Comparison of ENCODE assay signal across 32 cellular contexts in the genomic region with DNA sequence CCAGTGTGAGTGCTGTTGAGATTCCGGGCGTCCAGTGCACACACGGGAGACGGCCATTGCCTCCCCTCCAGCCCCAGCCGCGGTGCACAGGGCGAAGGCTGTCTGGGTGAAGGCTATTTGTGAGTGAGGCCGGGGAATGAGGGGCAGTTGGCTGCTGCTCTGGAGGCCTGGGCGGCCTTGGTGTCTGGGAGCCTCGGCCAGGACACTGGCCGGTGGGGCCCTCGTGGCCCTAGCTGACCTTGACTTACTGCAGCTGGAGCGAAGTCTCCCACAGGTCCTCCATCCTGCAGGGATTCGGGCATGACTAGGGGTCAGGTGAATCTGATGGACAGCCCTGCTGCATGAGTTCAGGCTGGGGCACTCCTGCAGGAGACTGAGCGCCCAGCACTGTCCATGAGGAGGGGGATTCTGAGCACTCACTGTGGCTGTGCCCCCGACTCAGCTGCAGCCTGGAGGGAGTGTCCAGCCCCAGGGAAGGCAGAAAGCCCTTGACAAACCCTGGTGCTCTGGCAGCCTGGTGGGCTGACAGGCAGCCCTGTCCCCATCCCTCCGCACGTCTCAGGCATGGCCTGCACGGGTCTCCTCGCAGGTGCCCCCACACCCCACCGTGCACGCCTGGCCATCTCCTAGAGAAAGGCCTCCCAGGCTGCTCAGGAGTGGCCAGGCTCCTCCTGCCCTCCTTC. TPM values are rescaled to one million over a fixed set of nuclear protein-coding genes. Genes with fewer than 3 reads are reported as not detected.
DNase-seq lines count a peak whose midpoint lies in the region; ATAC-seq and TF ChIP-seq lines count a peak whose summit lies in the region.
"Had no signal": no experiment of that assay in that cellular context is flagged by ENCODE, and none has a peak within 500 bp of the region (broad histone marks: within the 10 kb centered on the region; RNA-seq: fewer than 3 reads in every experiment).

No MANE protein-coding gene starts in this region.

- no peaks in the 10 kb centered on the region for H3K79me1 ChIP-seq in mesendoderm (ENCODE audit: low read length)

- in situ Hi-C loops in KBM-7 (cut with MboI; ENCODE audit: low pct_unique_long_range_greater_than_20kb, low sequenced_read_pairs) = no loop called here

- no peaks in the 10 kb centered on the region for H3K79me2 ChIP-seq in mesendoderm (ENCODE audit: control insufficient read depth, insufficient read depth, low read length)
- H3K79me2 ChIP-seq: parathyroid adenoma had no signal

- no peak overlapping the region for H4K8ac ChIP-seq in mesendoderm (ENCODE audit: low read depth, low read length)

- no peaks in the 10 kb centered on the region for H3K36me3 ChIP-seq in H7 (replicated peaks; ENCODE audit: control insufficient read depth, insufficient read depth, low read length)
- no peaks in the 10 kb centered on the region for H3K36me3 ChIP-seq in colonic mucosa
- H3K36me3 ChIP-seq in mesendoderm (ENCODE audit: control insufficient read depth, insufficient read depth, low read length) = no peaks in the 10 kb centered on the region
- H3K36me3 ChIP-seq in spleen = no peaks in the 10 kb centered on the region
- H3K36me3 ChIP-seq: right atrium auricular region, SJSA1, vagina had no signal

- H2AK5ac ChIP-seq in mesendoderm (ENCODE audit: low read length) = no peak overlapping the region

- TF ChIP-seq CTCF in colonic mucosa (IDR thresholded peaks at IDR 0.05) = no peak
- TF ChIP-seq CTCF in spleen (IDR thresholded peaks at IDR 0.05 in 8 of 11, conservative IDR thresholded peaks at IDR 0.05 in 3 of 11) = no peak

- H2BK120ac ChIP-seq in mesendoderm (ENCODE audit: low read depth, low read length) = no peak overlapping the region

- TF ChIP-seq POLR2A in spleen (IDR thresholded peaks at IDR 0.05) = no peak

- H3K9ac ChIP-seq in colonic mucosa (ENCODE audit: low read depth in 2 of 2, low read length in 2 of 2) = no peak overlapping the region
- H3K9ac ChIP-seq in mesendoderm (ENCODE audit: low read length) = no peak overlapping the region
- H3K9ac ChIP-seq: parathyroid adenoma had no signal

- WGBS in mesendoderm (ENCODE audit: extremely low coverage, insufficient coverage, low lambda C conversion rate) = no CpG with 5 or more reads among the region's 22 CpGs
- WGBS in spleen, 5 donors = 74 to 81% (median 79%) methylated on average over 5 to 22 of the region's 22 CpGs

- H3K18ac ChIP-seq in mesendoderm (ENCODE audit: low read length) = no peak overlapping the region

- H3K4me3 ChIP-seq in H7 (ENCODE audit: insufficient read depth, low read depth, low read length) (no peak overlapping the region), colonic mucosa (no peak overlapping the region), mesendoderm (ENCODE audit: low read length) (no peak overlapping the region), spleen (no peak overlapping the region)
- H3K4me3 ChIP-seq: coronary artery, GM12878, right atrium auricular region, SJSA1, smooth muscle cell, vagina had no signal

- H3K4me1 ChIP-seq in colonic mucosa = peaks cover 4% of the 10 kb centered on the region
- H3K4me1 ChIP-seq in mesendoderm (ENCODE audit: control insufficient read depth, low read depth, low read length) = no peaks in the 10 kb centered on the region
- H3K4me1 ChIP-seq in spleen = peaks cover 0 to 14% (median 0%) of the 10 kb centered on the region in 6 donors
- H3K4me1 ChIP-seq: parathyroid adenoma, SJSA1 had no signal

- H3K23ac ChIP-seq in mesendoderm (ENCODE audit: low read length) = no peak overlapping the region

- no peak overlapping the region for H4K5ac ChIP-seq in mesendoderm (ENCODE audit: low read length)

- no peak overlapping the region for H2BK5ac ChIP-seq in mesendoderm (ENCODE audit: low read length)

- H3K4ac ChIP-seq in mesendoderm (ENCODE audit: low read depth, low read length) = no peak overlapping the region

- H3K27me3 ChIP-seq in H7 (ENCODE audit: control insufficient read depth, insufficient read depth, low read length) (no peaks in the 10 kb centered on the region), colonic mucosa (no peaks in the 10 kb centered on the region), mesendoderm (ENCODE audit: insufficient read depth, low read length, poor library complexity) (no peaks in the 10 kb centered on the region), spleen (replicated peaks in 1 of 7) (peaks cover 0 to 22% (median 0%) of the 10 kb centered on the region in 7 donors)
- H3K27me3 ChIP-seq: right atrium auricular region, SJSA1, vagina had no signal

- DNase-seq in H7 (peak; percentile 50), colonic mucosa (peak; percentile 4), mesendoderm (no peak), spleen (peak; percentile 64), NCI-H1092 (lab: John Stamatoyannopoulos, UW) (no peak), KBM-7 (no peak), occipital lobe (lab: John Stamatoyannopoulos, UW) (no peak)
- DNase-seq: activated CD4-positive, alpha-beta T cell treated with anti-CD3 and anti-CD28 coated beads, Interleukin-2, amount 10 ng/mL, durations not matched to agents 24 days and 14 days; activated naive CD8-positive, alpha-beta T cell treated with anti-CD3 and anti-CD28 coated beads, Interleukin-2, amount 10 ng/mL, durations not matched to agents 7 days and 5 days; aorta; CD8-positive, alpha-beta memory T cell; effector memory CD4-positive, alpha-beta T cell; HCEC 1CT; IMR-90; kidney; natural killer cell; NCI-H1048; NCI-H1694; NCI-H446 treated with DMSO at 0.1 percent for 48 hours; NCI-H774; stimulated activated CD4-positive, alpha-beta T cell treated with anti-CD3 and anti-CD28 coated beads, Interleukin-2, amount 100 ng/mL, for 24 hours; stimulated activated naive CD8-positive, alpha-beta T cell treated with anti-CD3 and anti-CD28 coated beads, Interleukin-15, amount 100 ng/mL, for 72 hours; T-helper 9 cell had no signal

- H2BK15ac ChIP-seq in mesendoderm (replicated peaks; ENCODE audit: low read depth) = no peak overlapping the region

- no peak overlapping the region for H3K4me2 ChIP-seq in mesendoderm (ENCODE audit: low read length)
- H3K4me2 ChIP-seq: smooth muscle cell had no signal

- peak overlapping the region; percentile 42 for H3K56ac ChIP-seq in mesendoderm (ENCODE audit: low read length)

- H3K27ac ChIP-seq in colonic mucosa = no peak overlapping the region
- no peak overlapping the region for H3K27ac ChIP-seq in mesendoderm (ENCODE audit: low read depth, low read length)
- no peak overlapping the region for H3K27ac ChIP-seq in spleen
- H3K27ac ChIP-seq: coronary artery, parathyroid adenoma, right atrium auricular region, SJSA1, vagina, VCaP had no signal

- H3K9me3 ChIP-seq in colonic mucosa (no peaks in the 10 kb centered on the region), spleen (no peaks in the 10 kb centered on the region)
- H3K9me3 ChIP-seq: right atrium auricular region, SJSA1, vagina had no signal

- ATAC-seq in HG03354 (IDR thresholded peaks at IDR 0.05; ENCODE audit: poor library complexity, severe bottlenecking, unreplicated experiment) = no peak
- ATAC-seq: GM12878; natural killer cell; stimulated activated naive CD8-positive, alpha-beta T cell treated with anti-CD3 and anti-CD28 coated beads, Interleukin-15, amount 100 ng/mL, for 72 hours had no signal

- intact Hi-C loops in colonic mucosa (cut with DNase I) = no loop called here
- intact Hi-C loops in spleen (cut with DNase I; ENCODE audit: low total_unique reads) = no loop called here

RNA-seq across cellular contexts. Expression of gene FAM20C, which starts 52.7 kb away (rescaled TPM):
- total RNA-seq in H7 (2014; rRNA removed; shearing (Covaris generic)) = 63.2 and 71.5 TPM in 2 replicates
- total RNA-seq in colonic mucosa (10 to 100 TPM; 18.5 to 18.9 TPM), spleen (10 to 100 TPM in 5 of 7 donors, 1 to 10 TPM in 2; 8.8 to 27.3 (median 14.9) TPM), occipital lobe (18.1 TPM)
- 14.5 TPM for polyA plus RNA-seq in mesendoderm (2013, experiment 1 of 2)
- polyA plus RNA-seq in mesendoderm (2013, experiment 2 of 2) = 15.4 TPM
- polyA plus RNA-seq in spleen = 10 to 100 TPM in 2 of 3 donors, 1 to 10 TPM in 1; 6.9 to 15.8 (median 10.5) TPM
- polyA plus RNA-seq: CD8-positive, alpha-beta memory T cell; GM12878 had no signal

Comparison
In these comparisons a context has a peak if more than half of its experiments do, and no peak if none do; other contexts are left out.
1. DNase-seq: peak in H7 (single experiment), colonic mucosa (single experiment) and spleen (single experiment); none in mesendoderm (single experiment), NCI-H1092 (single experiment), KBM-7 (single experiment) and occipital lobe (single experiment).